Comparison of ENCODE assay signal across 1 cellular context in the genomic region with DNA sequence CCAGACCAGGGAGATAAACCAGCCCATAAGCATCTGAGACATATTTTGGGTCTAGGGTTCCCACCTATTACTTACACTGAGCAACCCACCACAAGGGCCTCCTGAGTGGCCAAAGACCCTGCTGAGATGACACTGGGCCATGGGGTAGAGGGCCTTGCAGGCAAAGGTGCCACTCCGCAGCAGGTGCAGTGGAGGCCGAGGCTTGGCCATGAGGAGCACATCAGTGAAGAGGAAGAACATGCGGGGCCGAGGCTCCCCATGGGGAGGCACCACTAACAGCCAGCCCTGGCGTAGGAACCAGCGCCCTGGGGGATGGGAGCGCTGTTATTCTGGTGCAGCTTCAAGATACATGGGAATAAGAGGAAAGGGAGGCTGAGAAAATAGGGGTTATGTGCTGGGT.
TF ChIP-seq lines count a peak whose summit lies in the region.

No MANE protein-coding gene starts in this region.

TF ChIP-seq in HCT116, 20 proteins besides CTCF, POLR2A, EP300 and RAD21:
- TF ChIP-seq EZH2phosphoT487 (IDR thresholded peaks at IDR 0.05; ENCODE audit: borderline replicate concordance) (no peak), SRF (IDR thresholded peaks at IDR 0.05; ENCODE audit: low read depth) (no peak), FOSL1 (IDR thresholded peaks at IDR 0.05; ENCODE audit: low read depth) (no peak), TCF7L2 (IDR thresholded peaks at IDR 0.05; ENCODE audit: borderline replicate concordance, extremely low read depth, insufficient read depth, insufficient read length) (no peak)
